Comparison of ENCODE assay signal across 1 cellular context in the genomic region with DNA sequence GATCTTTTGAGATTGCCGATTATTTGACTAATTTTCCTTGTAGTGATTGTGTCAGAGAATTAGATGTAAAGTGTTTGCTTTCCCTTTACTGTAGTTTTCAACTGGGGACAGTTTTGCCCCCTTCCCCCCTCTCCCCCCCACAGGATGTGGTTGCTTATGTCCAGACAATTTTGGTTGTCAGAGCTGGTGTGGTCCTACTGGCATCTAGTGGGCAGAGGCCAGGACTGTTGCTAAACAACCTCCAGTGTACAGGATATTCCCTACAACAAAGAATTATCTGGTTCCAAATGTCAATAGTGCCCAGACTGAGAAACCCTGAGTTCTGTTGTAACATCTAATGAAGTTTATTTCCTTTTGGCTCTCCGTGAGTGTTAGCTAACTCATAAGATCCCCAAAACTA.
TF ChIP-seq lines count a peak whose summit lies in the region.

No MANE protein-coding gene starts in this region.

TF ChIP-seq in SK-N-SH treated with all-trans-retinoic acid at 6 μM for 48 hours, 23 proteins besides CTCF, POLR2A, EP300 and RAD21 (continued from another document):
- TF ChIP-seq, protein P1, sequence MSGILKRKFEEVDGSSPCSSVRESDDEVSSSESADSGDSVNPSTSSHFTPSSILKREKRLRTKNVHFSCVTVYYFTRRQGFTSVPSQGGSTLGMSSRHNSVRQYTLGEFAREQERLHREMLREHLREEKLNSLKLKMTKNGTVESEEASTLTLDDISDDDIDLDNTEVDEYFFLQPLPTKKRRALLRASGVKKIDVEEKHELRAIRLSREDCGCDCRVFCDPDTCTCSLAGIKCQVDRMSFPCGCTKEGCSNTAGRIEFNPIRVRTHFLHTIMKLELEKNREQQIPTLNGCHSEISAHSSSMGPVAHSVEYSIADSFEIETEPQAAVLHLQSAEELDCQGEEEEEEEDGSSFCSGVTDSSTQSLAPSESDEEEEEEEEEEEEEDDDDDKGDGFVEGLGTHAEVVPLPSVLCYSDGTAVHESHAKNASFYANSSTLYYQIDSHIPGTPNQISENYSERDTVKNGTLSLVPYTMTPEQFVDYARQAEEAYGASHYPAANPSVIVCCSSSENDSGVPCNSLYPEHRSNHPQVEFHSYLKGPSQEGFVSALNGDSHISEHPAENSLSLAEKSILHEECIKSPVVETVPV (CRISPR knock-in tag; IDR thresholded peaks at IDR 0.05) = no peak
- TF ChIP-seq GLIS3 (CRISPR knock-in tag; IDR thresholded peaks at IDR 0.05) (no peak), ZFP3 (CRISPR knock-in tag; IDR thresholded peaks at IDR 0.05) (no peak), CSDC2 (CRISPR knock-in tag; IDR thresholded peaks at IDR 0.05) (no peak), CREB5 (CRISPR knock-in tag; IDR thresholded peaks at IDR 0.05; ENCODE audit: low read depth) (no peak), TOX (CRISPR knock-in tag; IDR thresholded peaks at IDR 0.05; ENCODE audit: borderline replicate concordance) (no peak), ZNF70 (CRISPR knock-in tag; IDR thresholded peaks at IDR 0.05) (no peak), RARB (CRISPR knock-in tag; IDR thresholded peaks at IDR 0.05) (no peak), BACH2 (CRISPR knock-in tag; IDR thresholded peaks at IDR 0.05; ENCODE audit: borderline replicate concordance) (no peak), ARNTL (CRISPR knock-in tag; IDR thresholded peaks at IDR 0.05; ENCODE audit: borderline replicate concordance, low read depth) (no peak), ZNF8 (CRISPR knock-in tag; IDR thresholded peaks at IDR 0.05) (no peak), TCF4 (CRISPR knock-in tag; IDR thresholded peaks at IDR 0.05; ENCODE audit: borderline replicate concordance) (no peak), PATZ1 (CRISPR knock-in tag; IDR thresholded peaks at IDR 0.05; ENCODE audit: borderline replicate concordance) (no peak), ZFP30 (CRISPR knock-in tag; IDR thresholded peaks at IDR 0.05) (no peak)
- TF ChIP-seq, protein P2, sequence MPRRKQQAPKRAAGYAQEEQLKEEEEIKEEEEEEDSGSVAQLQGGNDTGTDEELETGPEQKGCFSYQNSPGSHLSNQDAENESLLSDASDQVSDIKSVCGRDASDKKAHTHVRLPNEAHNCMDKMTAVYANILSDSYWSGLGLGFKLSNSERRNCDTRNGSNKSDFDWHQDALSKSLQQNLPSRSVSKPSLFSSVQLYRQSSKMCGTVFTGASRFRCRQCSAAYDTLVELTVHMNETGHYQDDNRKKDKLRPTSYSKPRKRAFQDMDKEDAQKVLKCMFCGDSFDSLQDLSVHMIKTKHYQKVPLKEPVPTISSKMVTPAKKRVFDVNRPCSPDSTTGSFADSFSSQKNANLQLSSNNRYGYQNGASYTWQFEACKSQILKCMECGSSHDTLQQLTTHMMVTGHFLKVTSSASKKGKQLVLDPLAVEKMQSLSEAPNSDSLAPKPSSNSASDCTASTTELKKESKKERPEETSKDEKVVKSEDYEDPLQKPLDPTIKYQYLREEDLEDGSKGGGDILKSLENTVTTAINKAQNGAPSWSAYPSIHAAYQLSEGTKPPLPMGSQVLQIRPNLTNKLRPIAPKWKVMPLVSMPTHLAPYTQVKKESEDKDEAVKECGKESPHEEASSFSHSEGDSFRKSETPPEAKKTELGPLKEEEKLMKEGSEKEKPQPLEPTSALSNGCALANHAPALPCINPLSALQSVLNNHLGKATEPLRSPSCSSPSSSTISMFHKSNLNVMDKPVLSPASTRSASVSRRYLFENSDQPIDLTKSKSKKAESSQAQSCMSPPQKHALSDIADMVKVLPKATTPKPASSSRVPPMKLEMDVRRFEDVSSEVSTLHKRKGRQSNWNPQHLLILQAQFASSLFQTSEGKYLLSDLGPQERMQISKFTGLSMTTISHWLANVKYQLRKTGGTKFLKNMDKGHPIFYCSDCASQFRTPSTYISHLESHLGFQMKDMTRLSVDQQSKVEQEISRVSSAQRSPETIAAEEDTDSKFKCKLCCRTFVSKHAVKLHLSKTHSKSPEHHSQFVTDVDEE (CRISPR knock-in tag; IDR thresholded peaks at IDR 0.05) = no peak
TF ChIP-seq in SK-N-SH treated with all-trans-retinoic acid at 6 μM for 48 hours: peak in this region for 0.
